Comparison of ENCODE assay signal across 8 cellular contexts in genomic region chr4:49137043-49137442, GRCh38.
DNase-seq lines count a peak whose midpoint lies in the region; ATAC-seq and TF ChIP-seq lines count a peak whose summit lies in the region.
"Not testable (repeated sequence)": the region's sequence is repeated elsewhere in the genome, so short reads cannot be mapped to it uniquely, and the experiment has no call there.

No MANE protein-coding gene starts in this region.

- in situ Hi-C loops in gastrocnemius medialis (cut with MboI; ENCODE audit: low sequenced_read_pairs in 4 of 4): not testable (repeated sequence)

- H3K36me3 Mint-ChIP-seq in WTC11: peaks cover 40% of the 10 kb centered on the region

- POLR2A ChIA-PET in WTC11 (lab: Charles Lee): not testable (repeated sequence)

- CTCF ChIA-PET in WTC11 (lab: Charles Lee): not testable (repeated sequence)

- WGBS in right cardiac atrium: 70% methylated on average over 5 of the region's 10 CpGs

- not testable (repeated sequence) for TF ChIP-seq POLR2A in gastrocnemius medialis (IDR thresholded peaks at IDR 0.05)

- TF ChIP-seq CTCF in WTC11 (IDR thresholded peaks at IDR 0.05); gastrocnemius medialis (IDR thresholded peaks at IDR 0.05 in 4 of 5, conservative IDR thresholded peaks at IDR 0.05 in 1 of 5): not testable (repeated sequence)

- not testable (repeated sequence) for H3K36me3 ChIP-seq in gastrocnemius medialis

- not testable (repeated sequence) for H3K4me3 Mint-ChIP-seq in WTC11

- H3K9me3 Mint-ChIP-seq in WTC11: peaks cover 27% of the 10 kb centered on the region

- intact Hi-C loops in right cardiac atrium (cut with DNase I); gastrocnemius medialis (cut with DNase I; ENCODE audit: low total_unique reads): not testable (repeated sequence)

- H3K9me3 ChIP-seq in right cardiac atrium (ENCODE audit: control insufficient read depth, low read length); gastrocnemius medialis: not testable (repeated sequence)

- ATAC-seq in GM18517 (IDR thresholded peaks at IDR 0.05; ENCODE audit: unreplicated experiment): peak; percentile 69
- peak; percentile 53 for ATAC-seq in GM19397 (IDR thresholded peaks at IDR 0.05; ENCODE audit: unreplicated experiment)
- ATAC-seq in GM21723 (IDR thresholded peaks at IDR 0.05; ENCODE audit: unreplicated experiment): peak; percentile 64
- ATAC-seq in HG02943 (IDR thresholded peaks at IDR 0.05; ENCODE audit: low read depth, unreplicated experiment): peak; percentile 49
- ATAC-seq in HG03354 (IDR thresholded peaks at IDR 0.05; ENCODE audit: poor library complexity, severe bottlenecking, unreplicated experiment): peak; percentile 61
- 0 out of 2 replicates have a peak, but pooled peaks have one; percentile 36 for ATAC-seq in WTC11
- ATAC-seq in right cardiac atrium: peak; percentile 90 to 92
- peak; percentile 74 to 82 for ATAC-seq in gastrocnemius medialis

- peaks cover 34% of the 10 kb centered on the region for H3K27me3 Mint-ChIP-seq in WTC11 (ENCODE audit: low read depth)

- H3K4me1 Mint-ChIP-seq in WTC11: not testable (repeated sequence)

- not testable (repeated sequence) for DNase-seq in WTC11 (ENCODE audit: low spot score); right cardiac atrium; gastrocnemius medialis

- not testable (repeated sequence) for H3K27ac Mint-ChIP-seq in WTC11

- not testable (repeated sequence) for H3K4me3 ChIP-seq in right cardiac atrium (ENCODE audit: low read length); gastrocnemius medialis

- not testable (repeated sequence) for H3K4me1 ChIP-seq in right cardiac atrium (ENCODE audit: control insufficient read depth, insufficient read depth, low read length); gastrocnemius medialis

- H3K27ac ChIP-seq in right cardiac atrium (ENCODE audit: low read length); gastrocnemius medialis: not testable (repeated sequence)

- H3K27me3 ChIP-seq in right cardiac atrium (ENCODE audit: control insufficient read depth, insufficient read depth); gastrocnemius medialis: not testable (repeated sequence)

Comparison
In these comparisons a context has a peak if more than half of its experiments do, and no peak if none do; other contexts are left out.
1. ATAC-seq: peak in every context shown above with its lines; median percentile 91 in right cardiac atrium; 78 in gastrocnemius medialis; 69 in GM18517; 64 in GM21723; 61 in HG03354; 53 in GM19397; 49 in HG02943; 36 in WTC11.